In genomic region chr3:44761347-44762169, GRCh38 we compare ENCODE assay signal across 8 cellular contexts. TPM values are rescaled to one million over a fixed set of nuclear protein-coding genes. Genes with fewer than 3 reads are reported as not detected.
DNase-seq lines count a peak whose midpoint lies in the region; ATAC-seq and TF ChIP-seq lines count a peak whose summit lies in the region.

KIAA1143 (minus strand) TSS chr3:44761619; CDS start chr3:44761602, 17 bp downstream.
KIF15 (plus strand) TSS chr3:44761794; CDS start chr3:44761866, 72 bp downstream.

- H3K27me3 ChIP-seq in SU-DHL-6 (ENCODE audit: low read length) (no peaks in the 10 kb centered on the region), parathyroid adenoma (ENCODE audit: control insufficient read depth, insufficient read depth, low read length) (no peaks in the 10 kb centered on the region)

- peak within 1 kb of the TSS; percentile 80 for H3K9ac ChIP-seq in SU-DHL-6 (ENCODE audit: low read length)
- peak within 1 kb of the TSS; percentile 47 for H3K9ac ChIP-seq in parathyroid adenoma

- no peaks in the 10 kb centered on the region for H3K9me3 ChIP-seq in SU-DHL-6 (ENCODE audit: insufficient read depth, low read length)
- no peaks in the 10 kb centered on the region for H3K9me3 ChIP-seq in parathyroid adenoma (ENCODE audit: control insufficient read depth, low read length)

- H3K27me3 Mint-ChIP-seq in type B pancreatic cell, result no peaks in the 10 kb centered on the region

- H3K36me3 ChIP-seq in SU-DHL-6 (ENCODE audit: low read length) (peaks cover 40% of the 10 kb centered on the region), parathyroid adenoma (ENCODE audit: control insufficient read depth, insufficient read depth, low read length) (no peaks in the 10 kb centered on the region)

- H3K27ac ChIP-seq in SU-DHL-6 (ENCODE audit: low read depth, low read length) (peak within 1 kb of the TSS; percentile 56), parathyroid adenoma (peak within 1 kb of the TSS; percentile 64)

- DNase-seq in GM12864 (ENCODE audit: low read depth) (peak; percentile 92), NCI-H128 (lab: John Stamatoyannopoulos, UW; ENCODE audit: unreplicated experiment) (peak; percentile 85), Right ventricle myocardium superior (peak; percentile 98), type B pancreatic cell (ENCODE audit: extremely low spot score, unreplicated experiment) (peak; percentile 96)
- DNase-seq in activated naive CD8-positive, alpha-beta T cell treated with anti-CD3 and anti-CD28 coated beads, Interleukin-2, amount 50 U/mL, for 16 hours (ENCODE audit: low read depth, low spot score), result peak; percentile 98

- no peaks in the 10 kb centered on the region for H3K9me3 Mint-ChIP-seq in type B pancreatic cell

- no peaks in the 10 kb centered on the region for H4K20me1 ChIP-seq in SU-DHL-6 (ENCODE audit: low read depth, low read length)

- H3K4me1 Mint-ChIP-seq in type B pancreatic cell (ENCODE audit: unreplicated experiment), result peaks cover 12% of the 10 kb centered on the region

- intact Hi-C loops in Right ventricle myocardium superior (cut with DNase I), result loop anchor here (5.0 to 10.0 kb wide), 2 partner anchors 47 to 101 kb away; partner anchors contain the start of genes TMEM42 and ZNF502

- no peak for TF ChIP-seq CTCF in GM12864 (IDR thresholded peaks at IDR 0.05; ENCODE audit: low read depth, low read length, missing control alignments)
- TF ChIP-seq CTCF in SU-DHL-6 (IDR thresholded peaks at IDR 0.05; ENCODE audit: insufficient read depth, low read length, poor library complexity, severe bottlenecking), result peak; percentile 22
- TF ChIP-seq CTCF in parathyroid adenoma (IDR thresholded peaks at IDR 0.05), result no peak
- TF ChIP-seq CTCF in type B pancreatic cell (conservative IDR thresholded peaks at IDR 0.05), result no peak

- peak within 1 kb of the TSS; percentile 32 for H2AFZ ChIP-seq in SU-DHL-6 (ENCODE audit: low read depth, low read length, severe bottlenecking)
- peak within 1 kb of the TSS; percentile 90 for H2AFZ ChIP-seq in parathyroid adenoma

- H3F3A ChIP-seq in SU-DHL-6 (ENCODE audit: insufficient read depth), result no peaks in the 10 kb centered on the region

- H3K4me3 Mint-ChIP-seq in type B pancreatic cell, result peak within 1 kb of the TSS; percentile 90

- peak; percentile 94 for ATAC-seq in HG02759 (IDR thresholded peaks at IDR 0.05; ENCODE audit: unreplicated experiment)
- ATAC-seq in Right ventricle myocardium superior (ENCODE audit: poor library complexity), result peak; percentile 100

- no peaks in the 10 kb centered on the region for H3K9me2 ChIP-seq in SU-DHL-6 (replicated peaks; ENCODE audit: insufficient read depth, low read length)

- H3K4me2 ChIP-seq in SU-DHL-6 (ENCODE audit: low read depth, low read length, poor library complexity, severe bottlenecking), result peak within 1 kb of the TSS; percentile 96
- peak within 1 kb of the TSS; percentile 90 for H3K4me2 ChIP-seq in parathyroid adenoma (ENCODE audit: low read length)

- H3K4me3 ChIP-seq in GM12864 (ENCODE audit: low read depth, low read length), result peak within 1 kb of the TSS; percentile 88
- H3K4me3 ChIP-seq in SU-DHL-6 (ENCODE audit: insufficient read depth, low read length, poor library complexity, severe bottlenecking), result peak within 1 kb of the TSS; percentile 86
- H3K4me3 ChIP-seq in parathyroid adenoma (ENCODE audit: low read depth, low read length), result peak within 1 kb of the TSS; percentile 90

- H3K4me1 ChIP-seq in parathyroid adenoma, result peaks cover 8% of the 10 kb centered on the region

- H3K79me2 ChIP-seq in SU-DHL-6 (ENCODE audit: insufficient read depth, low read length), result peaks cover 89% of the 10 kb centered on the region
- peaks cover 16% of the 10 kb centered on the region for H3K79me2 ChIP-seq in parathyroid adenoma

- H3K27ac Mint-ChIP-seq in type B pancreatic cell, result peak within 1 kb of the TSS; percentile 89

- H3K36me3 Mint-ChIP-seq in type B pancreatic cell, result peaks cover 48% of the 10 kb centered on the region

RNA-seq across cellular contexts. Expression of gene KIAA1143, which starts in this region (rescaled TPM):
- total RNA-seq in Right ventricle myocardium superior (32.8 TPM), type B pancreatic cell (ENCODE audit: low replicate concordance) (28.0 and 32.4 TPM in 2 replicates)

RNA-seq across cellular contexts. Expression of gene KIF15, which starts in this region (rescaled TPM):
- 0.73 TPM for total RNA-seq in Right ventricle myocardium superior
- 5.7 and 24.8 TPM in 2 replicates for total RNA-seq in type B pancreatic cell (ENCODE audit: low replicate concordance)

Comparison
In these comparisons a context has a peak if more than half of its experiments do, and no peak if none do; other contexts are left out.
1. Peak in every context shown above with its lines: DNase-seq, ATAC-seq, H3K4me3 ChIP-seq and H3K27ac ChIP-seq.